10 cellular contexts compared by ENCODE assay signal in the genomic region with DNA sequence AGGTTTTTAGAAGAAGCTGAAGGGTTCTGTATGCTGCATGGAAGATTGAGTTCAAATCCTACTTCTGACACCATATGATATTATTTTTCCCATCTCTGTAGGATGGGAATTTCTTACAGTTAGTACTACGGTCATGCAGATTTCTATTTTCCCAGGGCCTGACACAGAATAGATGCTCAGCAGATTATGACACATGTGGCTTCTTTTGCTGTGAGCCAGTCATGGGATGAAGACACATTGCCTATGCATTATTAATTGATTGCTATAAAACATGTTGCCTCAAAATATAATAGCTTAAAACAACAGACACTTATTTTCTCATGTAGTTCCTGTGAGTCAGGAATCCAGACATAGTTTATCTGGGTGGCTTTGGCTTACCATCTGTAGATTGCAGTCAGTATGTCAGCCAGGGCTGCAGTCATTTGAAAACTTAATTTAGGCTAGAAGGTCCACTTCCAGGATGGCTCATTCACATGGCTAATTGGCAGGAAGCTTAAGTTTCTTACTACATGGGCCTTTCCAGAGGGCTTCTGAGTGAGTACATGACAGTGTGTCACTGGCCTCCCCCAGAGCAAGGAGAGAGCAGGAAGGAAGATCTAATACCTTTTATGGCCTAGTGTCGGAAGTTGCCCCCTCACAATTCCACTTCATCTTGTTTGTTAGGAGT. TPM values are rescaled to one million over a fixed set of nuclear protein-coding genes. Genes with fewer than 3 reads are reported as not detected.
DNase-seq lines count a peak whose midpoint lies in the region; ATAC-seq, FAIRE-seq and TF ChIP-seq lines count a peak whose summit lies in the region.
"Had no signal": no experiment of that assay in that cellular context is flagged by ENCODE, and none has a peak within 500 bp of the region (broad histone marks: within the 10 kb centered on the region; RNA-seq: fewer than 3 reads in every experiment).

No MANE protein-coding gene starts in this region.

- ATAC-seq in left lung (peak; percentile 90), GM23338 (no peak), GM18909 (IDR thresholded peaks at IDR 0.05; ENCODE audit: poor library complexity, unreplicated experiment) (no peak), body of pancreas (no peak)
- ATAC-seq: activated CD8-positive, alpha-beta memory T cell treated with anti-CD3 and anti-CD28 coated beads, Interleukin-2, amount 10 ng/mL, durations not matched to agents 7 days and 5 days had no signal

- H3K9me3 ChIP-seq in left lung (no peaks in the 10 kb centered on the region), body of pancreas (no peaks in the 10 kb centered on the region)

- TF ChIP-seq POLR2A in body of pancreas (IDR thresholded peaks at IDR 0.05) = no peak

- no peaks in the 10 kb centered on the region for H3K9me3 Mint-ChIP-seq in GM23338

- whole genome bisulfite sequencing in body of pancreas, 2 donors = 74 to 76% methylated on average over 2 of the region's 2 CpGs

- H3K4me3 Mint-ChIP-seq in GM23338 = no peak overlapping the region
- H3K4me3 Mint-ChIP-seq: activated CD8-positive, alpha-beta memory T cell treated with anti-CD3 and anti-CD28 coated beads, Interleukin-2, amount 10 ng/mL, durations not matched to agents 7 days and 5 days had no signal

- H3K27me3 ChIP-seq in left lung (no peaks in the 10 kb centered on the region), GM23338 (ENCODE audit: insufficient read depth) (no peaks in the 10 kb centered on the region), body of pancreas (no peaks in the 10 kb centered on the region)

- H3K4me1 ChIP-seq in left lung (peaks cover 24 to 58% of the 10 kb centered on the region in 2 donors), GM23338 (ENCODE audit: insufficient read depth) (peaks cover 30% of the 10 kb centered on the region), body of pancreas (peaks cover 28% of the 10 kb centered on the region)

- no peak overlapping the region for H2AFZ ChIP-seq in GM23338

- H3K27ac Mint-ChIP-seq in GM23338 = no peak overlapping the region

- H3K27ac ChIP-seq in left lung (peak overlapping the region in 1 of 2 donors; percentile 31), GM23338 (ENCODE audit: low read depth) (no peak overlapping the region), body of pancreas (no peak overlapping the region)

- H3K4me3 ChIP-seq in AG09309 (ENCODE audit: control insufficient read depth, low read depth, low read length) (no peak overlapping the region), left lung (no peak overlapping the region), GM23338 (no peak overlapping the region), body of pancreas (no peak overlapping the region)

- DNase-seq in AG09309 (ENCODE audit: low read depth) (peak; percentile 51), HS-5 (ENCODE audit: low read depth) (peak; percentile 86), amniotic epithelial cell (ENCODE audit: low read depth) (peak; percentile 89), left lung (peak in 1 of 2 donors; percentile 45), GM23338 (ENCODE audit: low spot score) (no peak), D721Med (ENCODE audit: insufficient read length, low spot score) (no peak), body of pancreas (no peak)
- DNase-seq: activated CD8-positive, alpha-beta memory T cell treated with anti-CD3 and anti-CD28 coated beads, Interleukin-2, amount 10 ng/mL, durations not matched to agents 7 days and 5 days; NCI-H345 had no signal

- H3K27me3 Mint-ChIP-seq in GM23338 (ENCODE audit: insufficient read depth, low read depth, poor library complexity) = no peaks in the 10 kb centered on the region
- H3K27me3 Mint-ChIP-seq: activated CD8-positive, alpha-beta memory T cell treated with anti-CD3 and anti-CD28 coated beads, Interleukin-2, amount 10 ng/mL, durations not matched to agents 7 days and 5 days had no signal

- no peak for FAIRE-seq in D721Med (lab: Jason Lieb, UNC)

- no peak overlapping the region for H3K4me2 ChIP-seq in GM23338

- peaks cover 98% of the 10 kb centered on the region for H3K79me2 ChIP-seq in GM23338 (replicated peaks; ENCODE audit: insufficient read depth)

- H3K36me3 Mint-ChIP-seq in GM23338 (ENCODE audit: low read depth) = peaks cover 16% of the 10 kb centered on the region

- TF ChIP-seq CTCF in AG09309 (IDR thresholded peaks at IDR 0.05; ENCODE audit: control insufficient read depth, insufficient read depth, low read depth, low read length, missing control alignments) (no peak), left lung (IDR thresholded peaks at IDR 0.05) (no peak), GM23338 (conservative IDR thresholded peaks at IDR 0.05; ENCODE audit: low read depth in 2 of 2) (no peak), D721Med (IDR thresholded peaks at IDR 0.05; ENCODE audit: insufficient read depth, missing control alignments) (no peak), body of pancreas (IDR thresholded peaks at IDR 0.05) (no peak)

- no peaks in the 10 kb centered on the region for H3F3A ChIP-seq in GM23338 (replicated peaks; ENCODE audit: low read depth)

- H3K36me3 ChIP-seq in left lung = peaks cover 0 to 19% of the 10 kb centered on the region in 2 donors
- peaks cover 6% of the 10 kb centered on the region for H3K36me3 ChIP-seq in GM23338 (ENCODE audit: insufficient read depth)
- H3K36me3 ChIP-seq in body of pancreas (replicated peaks in 1 of 2; ENCODE audit: insufficient read depth in 1 of 2, low read depth in 2 of 2) = no peaks in the 10 kb centered on the region

- peaks cover 33% of the 10 kb centered on the region for H3K4me1 Mint-ChIP-seq in GM23338

- intact Hi-C loops in left lung (cut with DNase I) (no loop called here), body of pancreas (cut with DNase I) (no loop called here)

- peaks cover 76% of the 10 kb centered on the region for H4K20me1 ChIP-seq in GM23338 (replicated peaks; ENCODE audit: insufficient read depth)

- H3K9me2 ChIP-seq in GM23338 (ENCODE audit: insufficient read depth) = no peaks in the 10 kb centered on the region

TF ChIP-seq in GM23338, 12 proteins besides CTCF, POLR2A, EP300 and RAD21 (continues in another document):
- TF ChIP-seq CREB1 (CRISPR knock-in tag; IDR thresholded peaks at IDR 0.05; ENCODE audit: low read depth) (no peak), ZNF331 (CRISPR knock-in tag; IDR thresholded peaks at IDR 0.05; ENCODE audit: low read depth) (no peak), EZH2phosphoT487 (IDR thresholded peaks at IDR 0.05; ENCODE audit: unreplicated experiment) (no peak), EZH2 (IDR thresholded peaks at IDR 0.05; ENCODE audit: low read depth, unreplicated experiment) (no peak), STAT1 (IDR thresholded peaks at IDR 0.05; ENCODE audit: unreplicated experiment) (no peak), JUNB (IDR thresholded peaks at IDR 0.05; ENCODE audit: unreplicated experiment) (no peak), NANOG (IDR thresholded peaks at IDR 0.05; ENCODE audit: borderline replicate concordance) (no peak)
- TF ChIP-seq, protein P1, sequence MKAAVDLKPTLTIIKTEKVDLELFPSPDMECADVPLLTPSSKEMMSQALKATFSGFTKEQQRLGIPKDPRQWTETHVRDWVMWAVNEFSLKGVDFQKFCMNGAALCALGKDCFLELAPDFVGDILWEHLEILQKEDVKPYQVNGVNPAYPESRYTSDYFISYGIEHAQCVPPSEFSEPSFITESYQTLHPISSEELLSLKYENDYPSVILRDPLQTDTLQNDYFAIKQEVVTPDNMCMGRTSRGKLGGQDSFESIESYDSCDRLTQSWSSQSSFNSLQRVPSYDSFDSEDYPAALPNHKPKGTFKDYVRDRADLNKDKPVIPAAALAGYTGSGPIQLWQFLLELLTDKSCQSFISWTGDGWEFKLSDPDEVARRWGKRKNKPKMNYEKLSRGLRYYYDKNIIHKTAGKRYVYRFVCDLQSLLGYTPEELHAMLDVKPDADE (IDR thresholded peaks at IDR 0.05) = no peak
- TF ChIP-seq, protein P2, sequence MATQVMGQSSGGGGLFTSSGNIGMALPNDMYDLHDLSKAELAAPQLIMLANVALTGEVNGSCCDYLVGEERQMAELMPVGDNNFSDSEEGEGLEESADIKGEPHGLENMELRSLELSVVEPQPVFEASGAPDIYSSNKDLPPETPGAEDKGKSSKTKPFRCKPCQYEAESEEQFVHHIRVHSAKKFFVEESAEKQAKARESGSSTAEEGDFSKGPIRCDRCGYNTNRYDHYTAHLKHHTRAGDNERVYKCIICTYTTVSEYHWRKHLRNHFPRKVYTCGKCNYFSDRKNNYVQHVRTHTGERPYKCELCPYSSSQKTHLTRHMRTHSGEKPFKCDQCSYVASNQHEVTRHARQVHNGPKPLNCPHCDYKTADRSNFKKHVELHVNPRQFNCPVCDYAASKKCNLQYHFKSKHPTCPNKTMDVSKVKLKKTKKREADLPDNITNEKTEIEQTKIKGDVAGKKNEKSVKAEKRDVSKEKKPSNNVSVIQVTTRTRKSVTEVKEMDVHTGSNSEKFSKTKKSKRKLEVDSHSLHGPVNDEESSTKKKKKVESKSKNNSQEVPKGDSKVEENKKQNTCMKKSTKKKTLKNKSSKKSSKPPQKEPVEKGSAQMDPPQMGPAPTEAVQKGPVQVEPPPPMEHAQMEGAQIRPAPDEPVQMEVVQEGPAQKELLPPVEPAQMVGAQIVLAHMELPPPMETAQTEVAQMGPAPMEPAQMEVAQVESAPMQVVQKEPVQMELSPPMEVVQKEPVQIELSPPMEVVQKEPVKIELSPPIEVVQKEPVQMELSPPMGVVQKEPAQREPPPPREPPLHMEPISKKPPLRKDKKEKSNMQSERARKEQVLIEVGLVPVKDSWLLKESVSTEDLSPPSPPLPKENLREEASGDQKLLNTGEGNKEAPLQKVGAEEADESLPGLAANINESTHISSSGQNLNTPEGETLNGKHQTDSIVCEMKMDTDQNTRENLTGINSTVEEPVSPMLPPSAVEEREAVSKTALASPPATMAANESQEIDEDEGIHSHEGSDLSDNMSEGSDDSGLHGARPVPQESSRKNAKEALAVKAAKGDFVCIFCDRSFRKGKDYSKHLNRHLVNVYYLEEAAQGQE (IDR thresholded peaks at IDR 0.05; ENCODE audit: unreplicated experiment) = no peak

RNA-seq across cellular contexts. Expression of a gene that starts 29.5 kb away (rescaled TPM):
- total RNA-seq in left lung (10 to 100 TPM; 68.0 to 69.5 TPM), body of pancreas (10 to 100 TPM; 12.2 to 18.5 TPM)
- 57.4 and 62.4 TPM in 2 replicates for total RNA-seq in GM23338 (2014; rRNA removed; shearing (Covaris generic))
- 101 and 102 TPM in 2 replicates for polyA plus RNA-seq in GM23338 (2016; fragmentation: Nextera tagmentation; extraction: Ambion mirVana)

Comparison
In these comparisons a context has a peak if more than half of its experiments do, and no peak if none do; other contexts are left out.
1. DNase-seq: peak in AG09309 (single experiment), HS-5 (single experiment) and amniotic epithelial cell (single experiment); none in GM23338 (single experiment), D721Med (single experiment) and body of pancreas (0 of 4).